ENCODE assay signal across 10 cellular contexts in the genomic region with DNA sequence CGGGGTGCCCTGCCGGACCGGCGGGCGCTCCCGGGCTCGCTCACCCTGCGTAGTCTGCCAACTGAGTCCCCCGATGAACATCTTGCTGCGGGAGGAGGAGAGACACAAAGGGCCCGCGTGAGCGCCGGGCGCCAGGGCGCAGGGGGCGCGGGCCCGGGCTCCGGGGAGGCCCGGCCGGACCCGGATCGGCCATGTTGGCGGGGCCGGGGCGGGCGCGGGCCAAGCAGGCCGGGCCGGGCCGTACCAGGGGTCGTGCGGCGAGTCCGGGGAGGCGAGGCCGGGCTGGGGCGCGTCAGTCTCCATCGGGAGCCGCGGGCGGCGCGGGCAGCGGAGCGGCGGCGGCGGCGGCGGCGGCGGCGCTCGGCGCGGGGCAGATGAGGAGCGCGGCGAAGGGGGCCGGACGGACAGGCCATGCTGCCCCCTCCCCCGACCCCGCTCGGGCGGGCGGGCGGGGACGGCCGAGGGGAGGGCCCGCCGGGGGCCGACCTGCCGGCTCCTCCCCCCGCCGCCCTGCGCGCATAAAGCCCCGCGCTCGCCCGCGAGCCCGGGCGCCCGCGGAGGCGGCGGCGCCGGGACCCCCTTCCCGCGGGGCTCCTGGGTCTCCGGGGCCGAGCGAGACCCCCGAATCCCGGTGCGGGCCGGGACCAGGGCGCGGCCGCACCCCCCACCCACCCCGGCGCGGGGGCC. TPM values are rescaled to one million over a fixed set of nuclear protein-coding genes. Genes with fewer than 3 reads are reported as not detected.
DNase-seq lines count a peak whose midpoint lies in the region; ATAC-seq and TF ChIP-seq lines count a peak whose summit lies in the region.
"Had no signal": no experiment of that assay in that cellular context is flagged by ENCODE, and none has a peak within 500 bp of the region (broad histone marks: within the 10 kb centered on the region; RNA-seq: fewer than 3 reads in every experiment).

Gene MSI1, minus strand, starts transcription at position 376 of the 687 bp plus-strand sequence. Its CDS starts 73 bp downstream, at position 303.

- H3K27ac ChIP-seq in cardiac muscle cell: peak within 1 kb of the TSS; percentile 82
- H3K27ac ChIP-seq in caudate nucleus (ENCODE audit: low read depth, low read length): peak within 1 kb of the TSS; percentile 40
- no peak within 1 kb of the TSS for H3K27ac ChIP-seq in aorta (ENCODE audit: low read depth in 1 of 2, low read length in 2 of 2)

- H3K27me3 Mint-ChIP-seq in mesothelial cell of epicardium (ENCODE audit: low read depth): peaks cover 39% of the 10 kb centered on the region

- WGBS in aorta, 2 donors: 0 to 1% methylated on average over 33 to 108 of the region's 108 CpGs

- no peaks in the 10 kb centered on the region for H3K9me3 ChIP-seq in cardiac muscle cell (ENCODE audit: low read depth)
- H3K9me3 ChIP-seq in aorta (ENCODE audit: control insufficient read depth, low read length): no peaks in the 10 kb centered on the region

- DNase-seq in cardiac muscle cell (ENCODE audit: low read depth in 1 of 2, low spot score in 1 of 2) (peak in 1 of 2 donors; percentile 68), cardiac septum (ENCODE audit: low spot score) (no peak), caudate nucleus (lab: John Stamatoyannopoulos, UW) (peak in 7 of 61 donors; percentile 2 to 47 (median 14)), mesothelial cell of epicardium (ENCODE audit: low spot score in 2 of 2, unreplicated experiment in 2 of 2) (peak in 1 of 2 experiments; percentile 53), aorta (no peak), GM19240 (ENCODE audit: insufficient read length, low spot score) (no peak)
- DNase-seq: NCI-H2107 had no signal

- no peak for ATAC-seq in aorta (ENCODE audit: low FRiP score)
- no peak for ATAC-seq in GM21390 (IDR thresholded peaks at IDR 0.05; ENCODE audit: unreplicated experiment)
- no peak for ATAC-seq in GM21528 (IDR thresholded peaks at IDR 0.05; ENCODE audit: low FRiP score, unreplicated experiment)

- peak within 1 kb of the TSS; percentile 80 for H3K4me3 Mint-ChIP-seq in mesothelial cell of epicardium

- peaks cover 24% of the 10 kb centered on the region for H3K4me1 Mint-ChIP-seq in mesothelial cell of epicardium

- H3K9me3 Mint-ChIP-seq in mesothelial cell of epicardium: no peaks in the 10 kb centered on the region

- intact Hi-C loops in cardiac septum (cut with DNase I): no loop called here
- intact Hi-C loops in aorta (cut with DNase I): no loop called here

- H3K27me3 ChIP-seq in cardiac muscle cell: no peaks in the 10 kb centered on the region
- no peaks in the 10 kb centered on the region for H3K27me3 ChIP-seq in aorta (ENCODE audit: control insufficient read depth in 1 of 2, insufficient read depth in 2 of 2, low read length in 1 of 2)

- H3K36me3 Mint-ChIP-seq in mesothelial cell of epicardium: peaks cover 6% of the 10 kb centered on the region

- H3K27ac Mint-ChIP-seq in mesothelial cell of epicardium: peak within 1 kb of the TSS; percentile 71

- H3K4me1 ChIP-seq in cardiac muscle cell (ENCODE audit: low read depth) (peaks cover 8% of the 10 kb centered on the region), aorta (ENCODE audit: control insufficient read depth in 1 of 2, insufficient read depth in 2 of 2, low read length in 2 of 2) (no peaks in the 10 kb centered on the region)

- H3K36me3 ChIP-seq in cardiac muscle cell (no peaks in the 10 kb centered on the region), aorta (ENCODE audit: control insufficient read depth in 1 of 2, insufficient read depth in 2 of 2, low read length in 1 of 2) (no peaks in the 10 kb centered on the region)

- TF ChIP-seq CTCF in cardiac muscle cell (IDR thresholded peaks at IDR 0.05; ENCODE audit: low read depth, low read length) (no peak), mesothelial cell of epicardium (IDR thresholded peaks at IDR 0.05; ENCODE audit: unreplicated experiment) (no peak)

- H3K4me3 ChIP-seq in cardiac muscle cell: peak within 1 kb of the TSS; percentile 100
- peak within 1 kb of the TSS; percentile 56 to 75 for H3K4me3 ChIP-seq in aorta (ENCODE audit: low read length in 2 of 2)

RNA-seq across cellular contexts. Expression of gene MSI1, which starts in this region (rescaled TPM):
- 22.5 and 28.8 TPM in 2 replicates for total RNA-seq in cardiac muscle cell
- polyA plus RNA-seq in cardiac muscle cell: 26.2 and 38.7 TPM in 2 replicates
- total RNA-seq in cardiac septum: 9.7 TPM
- 27.7 to 32.7 TPM (median 28.4 TPM) in 3 replicates for total RNA-seq in mesothelial cell of epicardium
- total RNA-seq in aorta: 1 to 10 TPM in 1 of 2 donors, under 1 TPM in 1; 0.32 to 1.3 TPM
- under 1 TPM in 1 of 2 donors, not detected in 1; 0.75 TPM for polyA plus RNA-seq in aorta
- total RNA-seq: dermis microvascular lymphatic vessel endothelial cell had no signal

Comparison
In these comparisons a context has a peak if more than half of its experiments do, and no peak if none do; other contexts are left out.
1. RNA of gene MSI1 (polyA plus RNA-seq): 26.2 to 38.7 TPM in cardiac muscle cell; 0.75 TPM in aorta; every median in the first group is over 10 times any median in the second.
2. H3K27ac ChIP-seq: peak in cardiac muscle cell (single experiment) and caudate nucleus (single experiment); none in aorta (0 of 2).